Comparison of ENCODE assay signal across 8 cellular contexts in genomic region chr3:192892981-192893827, GRCh38. TPM values are rescaled to one million over a fixed set of nuclear protein-coding genes. Genes with fewer than 3 reads are reported as not detected.
DNase-seq lines count a peak whose midpoint lies in the region; ATAC-seq and TF ChIP-seq lines count a peak whose summit lies in the region.

No MANE protein-coding gene starts in this region.

- no peaks in the 10 kb centered on the region for H3K27me3 ChIP-seq in heart right ventricle

- 60 to 77% methylated on average over 17 of the region's 17 CpGs for WGBS in heart right ventricle, 2 donors

- DNase-seq in NCI-H226 (peak; percentile 75), activated T-cell treated with anti-CD3 and anti-CD28 coated beads for 4 hours (peak; percentile 25), heart right ventricle (peak in 1 of 2 donors; percentile 53), smooth muscle cell of the brain vasculature (ENCODE audit: low read depth, low spot score) (peak; percentile 87), NCI-H2196 treated with DMSO at 0.1 percent for 48 hours (lab: John Stamatoyannopoulos, UW; ENCODE audit: unreplicated experiment) (no peak), inferior parietal cortex (ENCODE audit: extremely low spot score) (no peak)

- H3K4me3 ChIP-seq in heart right ventricle = peak overlapping the region in 1 of 10 donors; percentile 24

- intact Hi-C loops in heart right ventricle (cut with DNase I) = no loop called here

- peak; percentile 97 for ATAC-seq in GM18873 (IDR thresholded peaks at IDR 0.05; ENCODE audit: low FRiP score, unreplicated experiment)
- peak; percentile 96 for ATAC-seq in HG02798 (IDR thresholded peaks at IDR 0.05; ENCODE audit: poor library complexity, unreplicated experiment)
- ATAC-seq in heart right ventricle = peak; percentile 38 to 81 (median 74)

- TF ChIP-seq CTCF in heart right ventricle (IDR thresholded peaks at IDR 0.05) = no peak

- no peaks in the 10 kb centered on the region for H3K36me3 ChIP-seq in heart right ventricle

- H3K27ac ChIP-seq in heart right ventricle = peak overlapping the region in 4 of 10 donors; percentile 15 to 84 (median 27)

- H3K9me3 ChIP-seq in heart right ventricle = no peaks in the 10 kb centered on the region

- peaks cover 0 to 41% (median 21%) of the 10 kb centered on the region in 9 donors for H3K4me1 ChIP-seq in heart right ventricle

RNA-seq across cellular contexts. Expression of gene MB21D2, which starts 24.5 kb away (rescaled TPM):
- total RNA-seq in heart right ventricle = 1 to 10 TPM; 1.6 to 4.4 (median 3.5) TPM
- polyA plus RNA-seq in heart right ventricle = 1 to 10 TPM in 1 of 2 donors, under 1 TPM in 1; 0.80 to 2.1 TPM

Comparison
In these comparisons a context has a peak if more than half of its experiments do, and no peak if none do; other contexts are left out.
1. DNase-seq: peak in NCI-H226 (single experiment), activated T-cell treated with anti-CD3 and anti-CD28 coated beads for 4 hours (single experiment) and smooth muscle cell of the brain vasculature (single experiment); none in NCI-H2196 treated with DMSO at 0.1 percent for 48 hours (single experiment) and inferior parietal cortex (single experiment).
2. Peak in every context shown above with its lines, with median percentiles within 50 percentile points of each other: ATAC-seq.